Comparison of ENCODE assay signal across 21 cellular contexts in genomic region chr6:69732045-69732444, GRCh38.
"Had no signal": no experiment of that assay in that cellular context is flagged by ENCODE, and none has a peak within 500 bp of the region (broad histone marks: within the 10 kb centered on the region; RNA-seq: fewer than 3 reads in every experiment).

No MANE protein-coding gene starts in this region.

- H3K27ac ChIP-seq: cardiac muscle cell, hepatocyte, skin epidermis, suprapubic skin, transverse colon, uterus had no signal

- H3K27ac Mint-ChIP-seq: effector memory CD8-positive, alpha-beta T cell; nephron; stimulated activated naive CD8-positive, alpha-beta T cell treated with anti-CD3 and anti-CD28 coated beads, Interleukin-15, Interleukin-2, amounts not matched to agents 100 ng/mL and 50 ng/mL, for 24 hours; T-helper 1 cell treated with Interleukin-12 subunit alpha and Interleukin-12 subunit beta and Interleukin-4 antibody, amounts not matched to agents 30 μg/mL and 1 μg/mL, for 36 hours had no signal

- H3K27me3 ChIP-seq: cardiac muscle cell, hepatocyte, suprapubic skin, transverse colon, uterus had no signal

- H3K36me3 ChIP-seq: cardiac muscle cell, uterus had no signal

- H3K9me3 Mint-ChIP-seq: activated T-cell treated with anti-CD3 and anti-CD28 coated beads, Interleukin-2, amount 50 U/mL, for 4 hours; effector memory CD8-positive, alpha-beta T cell; nephron; stimulated activated naive CD8-positive, alpha-beta T cell treated with anti-CD3 and anti-CD28 coated beads, Interleukin-15, Interleukin-2, amounts not matched to agents 100 ng/mL and 50 ng/mL, for 24 hours; T-helper 1 cell treated with Interleukin-12 subunit alpha and Interleukin-12 subunit beta and Interleukin-4 antibody, amounts not matched to agents 30 μg/mL and 1 μg/mL, for 36 hours had no signal

- H3K27me3 Mint-ChIP-seq: effector memory CD8-positive, alpha-beta T cell; stimulated activated naive CD8-positive, alpha-beta T cell treated with anti-CD3 and anti-CD28 coated beads, Interleukin-15, Interleukin-2, amounts not matched to agents 100 ng/mL and 50 ng/mL, for 24 hours had no signal

- DNase-seq: activated CD4-positive, alpha-beta T cell treated with anti-CD3 and anti-CD28 coated beads, Interleukin-2, amount 50 U/mL, for 1 hour; activated CD4-positive, CD25-positive, alpha-beta regulatory T cell treated with anti-CD3 and anti-CD28 coated beads, Interleukin-2, amount 50 U/mL, for 72 hours; activated CD8-positive, alpha-beta memory T cell treated with anti-CD3 and anti-CD28 coated beads, Interleukin-2, amount 50 U/mL, for 4 hours; activated effector memory CD4-positive, alpha-beta T cell treated with anti-CD3 and anti-CD28 coated beads, Interleukin-2, amount 50 U/mL, for 16 hours; activated naive CD4-positive, alpha-beta T cell treated with anti-CD3 and anti-CD28 coated beads, Interleukin-2, amount 50 U/mL, for 16 hours; activated T-cell treated with anti-CD3 and anti-CD28 coated beads, Interleukin-2, amount 50 U/mL, for 4 hours; effector memory CD8-positive, alpha-beta T cell; islet precursor cell; left colon; posterior cingulate gyrus; stimulated activated CD4-positive, alpha-beta T cell treated with anti-CD3 and anti-CD28 coated beads, Interleukin-2, amount 100 ng/mL, for 48 hours; transverse colon; uterus had no signal

- H3K4me2 ChIP-seq: hepatocyte had no signal

- H3K4me3 ChIP-seq: cardiac muscle cell, hepatocyte, lung, skin epidermis, suprapubic skin, transverse colon, uterus had no signal

- H3K9me3 ChIP-seq: suprapubic skin, transverse colon, uterus had no signal

- H2AFZ ChIP-seq: hepatocyte had no signal

- ATAC-seq: activated T-cell treated with anti-CD3 and anti-CD28 coated beads, Interleukin-2, amount 50 U/mL, for 4 hours; effector memory CD8-positive, alpha-beta T cell had no signal

- H3K4me3 Mint-ChIP-seq: activated T-cell treated with anti-CD3 and anti-CD28 coated beads, Interleukin-2, amount 50 U/mL, for 4 hours; effector memory CD8-positive, alpha-beta T cell; nephron; stimulated activated naive CD8-positive, alpha-beta T cell treated with anti-CD3 and anti-CD28 coated beads, Interleukin-15, Interleukin-2, amounts not matched to agents 100 ng/mL and 50 ng/mL, for 24 hours; T-helper 1 cell treated with Interleukin-12 subunit alpha and Interleukin-12 subunit beta and Interleukin-4 antibody, amounts not matched to agents 30 μg/mL and 1 μg/mL, for 36 hours had no signal

- H3K79me2 ChIP-seq: hepatocyte had no signal

- H3K4me1 Mint-ChIP-seq: nephron had no signal

- H3K4me1 ChIP-seq: suprapubic skin, transverse colon, uterus had no signal
